ENCODE assay signal across 9 cellular contexts in the genomic region with DNA sequence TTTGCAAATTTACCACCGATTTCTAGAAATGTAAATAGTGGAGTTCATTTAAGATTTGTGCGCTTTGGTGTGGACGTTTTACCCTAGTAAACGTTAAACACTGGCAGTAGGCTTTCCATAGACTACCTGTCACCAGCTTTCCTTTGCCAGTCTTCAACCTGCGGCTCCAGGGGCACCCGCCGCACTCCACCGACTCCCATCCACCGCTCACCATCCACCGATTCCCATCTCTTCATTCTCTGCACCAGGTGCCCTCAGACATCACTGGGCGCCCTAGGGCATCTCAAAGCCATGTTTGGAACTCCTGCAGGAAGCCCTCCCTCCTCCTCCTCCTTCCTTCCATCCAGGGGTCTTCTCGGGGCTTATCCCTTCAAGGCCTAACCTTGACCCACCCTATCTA. TPM values are rescaled to one million over a fixed set of nuclear protein-coding genes. Genes with fewer than 3 reads are reported as not detected.
DNase-seq lines count a peak whose midpoint lies in the region; ATAC-seq and TF ChIP-seq lines count a peak whose summit lies in the region.
"Had no signal": no experiment of that assay in that cellular context is flagged by ENCODE, and none has a peak within 500 bp of the region (broad histone marks: within the 10 kb centered on the region; RNA-seq: fewer than 3 reads in every experiment).

No MANE protein-coding gene starts in this region.

- no peaks in the 10 kb centered on the region; the same call in 2 of the 3 replicates for H3K9me3 Mint-ChIP-seq in GM23338
- H3K9me3 Mint-ChIP-seq in activated naive CD4-positive, alpha-beta T cell treated with anti-CD3 and anti-CD28 coated beads, Interleukin-2, amount 50 U/mL, for 72 hours, result no peaks in the 10 kb centered on the region

- H3K27ac ChIP-seq in 22Rv1 (peak overlapping the region; percentile 13; the same call in 1 of the 2 replicates), GM23338 (ENCODE audit: low read depth) (no peak overlapping the region), mucosa of rectum (ENCODE audit: low read depth in 2 of 2, low read length in 2 of 2) (no peak overlapping the region)

- peaks cover 29% of the 10 kb centered on the region for H3K79me2 ChIP-seq in GM23338 (replicated peaks; ENCODE audit: insufficient read depth)

- DNase-seq in GM23338 (ENCODE audit: low spot score) (no peak), HK-2 (ENCODE audit: unreplicated experiment) (no peak), GM10266 (ENCODE audit: extremely low spot score) (no peak), RPMI8226 (no peak)
- no peak for DNase-seq in activated naive CD4-positive, alpha-beta T cell treated with anti-CD3 and anti-CD28 coated beads, Interleukin-2, amount 50 U/mL, for 72 hours (ENCODE audit: low spot score in 2 of 2)
- DNase-seq: NCI-H187 treated with DMSO at 0.1 percent for 48 hours had no signal

- no peak overlapping the region for H3K9ac ChIP-seq in mucosa of rectum (ENCODE audit: low read depth in 1 of 2, low read length in 2 of 2)

- H3K4me3 ChIP-seq in GM23338 (no peak overlapping the region), mucosa of rectum (ENCODE audit: low read length in 2 of 2) (peak overlapping the region; percentile 97 to 98)

- no peaks in the 10 kb centered on the region for H3K9me2 ChIP-seq in GM23338 (ENCODE audit: insufficient read depth)

- H4K20me1 ChIP-seq in GM23338 (replicated peaks; ENCODE audit: insufficient read depth), result no peaks in the 10 kb centered on the region; the same call in 1 of the 2 replicates

- H3K9me3 ChIP-seq in mucosa of rectum (ENCODE audit: control insufficient read depth in 2 of 2, low read length in 2 of 2), result no peaks in the 10 kb centered on the region

- H3K36me3 ChIP-seq in GM23338 (ENCODE audit: insufficient read depth), result no peaks in the 10 kb centered on the region
- H3K36me3 ChIP-seq in mucosa of rectum (ENCODE audit: control insufficient read depth in 2 of 2, insufficient read depth in 2 of 2, low read length in 2 of 2), result peaks cover 0 to 4% of the 10 kb centered on the region in 2 donors

- H3K27me3 Mint-ChIP-seq in GM23338 (ENCODE audit: insufficient read depth, low read depth, poor library complexity), result peaks cover 11% of the 10 kb centered on the region

- H3K27me3 ChIP-seq in GM23338 (ENCODE audit: insufficient read depth) (no peaks in the 10 kb centered on the region), mucosa of rectum (ENCODE audit: control insufficient read depth in 2 of 2, insufficient read depth in 2 of 2, low read length in 2 of 2) (no peaks in the 10 kb centered on the region)

- peak overlapping the region; percentile 98 for H3K4me3 Mint-ChIP-seq in GM23338

- H3K4me1 ChIP-seq in GM23338 (ENCODE audit: insufficient read depth) (peaks cover 5% of the 10 kb centered on the region; the same call in 1 of the 2 replicates), mucosa of rectum (ENCODE audit: control insufficient read depth in 2 of 2, insufficient read depth in 2 of 2, low read length in 2 of 2) (peaks cover 8 to 16% of the 10 kb centered on the region in 2 donors)

- ATAC-seq in GM23338 (no peak), GM19395 (IDR thresholded peaks at IDR 0.05; ENCODE audit: unreplicated experiment) (no peak)
- ATAC-seq in activated naive CD4-positive, alpha-beta T cell treated with anti-CD3 and anti-CD28 coated beads, Interleukin-2, amount 50 U/mL, for 72 hours, result no peak

- H3K4me2 ChIP-seq in GM23338, result no peak overlapping the region

- no peak overlapping the region for H2AFZ ChIP-seq in GM23338

- no peaks in the 10 kb centered on the region for H3F3A ChIP-seq in GM23338 (replicated peaks; ENCODE audit: low read depth)

- no peak for TF ChIP-seq CTCF in 22Rv1 (IDR thresholded peaks at IDR 0.05)
- no peak for TF ChIP-seq CTCF in GM23338 (conservative IDR thresholded peaks at IDR 0.05; ENCODE audit: low read depth in 2 of 2)
- TF ChIP-seq CTCF in GM10266 (IDR thresholded peaks at IDR 0.05; ENCODE audit: control insufficient read depth, insufficient read depth, low read depth, missing control alignments), result no peak

- H3K4me1 Mint-ChIP-seq in GM23338, result peaks cover 9% of the 10 kb centered on the region; the same call in 2 of the 3 replicates

- H3K27ac Mint-ChIP-seq in GM23338, result no peak overlapping the region; the same call in 1 of the 2 replicates
- H3K27ac Mint-ChIP-seq in activated naive CD4-positive, alpha-beta T cell treated with anti-CD3 and anti-CD28 coated beads, Interleukin-2, amount 50 U/mL, for 72 hours, result peak overlapping the region; percentile 98 to 99

- H3K36me3 Mint-ChIP-seq in GM23338 (ENCODE audit: low read depth), result no peaks in the 10 kb centered on the region
- H3K36me3 Mint-ChIP-seq in activated naive CD4-positive, alpha-beta T cell treated with anti-CD3 and anti-CD28 coated beads, Interleukin-2, amount 50 U/mL, for 72 hours, result peaks cover 8 to 9% of the 10 kb centered on the region in 2 donors

TF ChIP-seq in GM23338, 12 proteins besides CTCF, POLR2A, EP300 and RAD21:
- TF ChIP-seq REST (IDR thresholded peaks at IDR 0.05; ENCODE audit: unreplicated experiment), result no peak
- no peak for TF ChIP-seq ZNF114 (CRISPR knock-in tag; IDR thresholded peaks at IDR 0.05)
- no peak for TF ChIP-seq NANOG (IDR thresholded peaks at IDR 0.05; ENCODE audit: borderline replicate concordance)
- TF ChIP-seq EZH2phosphoT487 (IDR thresholded peaks at IDR 0.05; ENCODE audit: unreplicated experiment), result no peak
- TF ChIP-seq CREB1 (CRISPR knock-in tag; IDR thresholded peaks at IDR 0.05; ENCODE audit: low read depth), result no peak
- no peak for TF ChIP-seq ZNF331 (CRISPR knock-in tag; IDR thresholded peaks at IDR 0.05; ENCODE audit: low read depth)

RNA-seq across cellular contexts. Expression of gene AP5Z1, which starts 1.4 kb away (rescaled TPM):
- 28.8 and 31.2 TPM in 2 replicates for total RNA-seq in GM23338 (2014; rRNA removed; shearing (Covaris generic))
- polyA plus RNA-seq in GM23338 (2016; fragmentation: Nextera tagmentation; extraction: Ambion mirVana), result 16.3 and 16.4 TPM in 2 replicates
- total RNA-seq in activated naive CD4-positive, alpha-beta T cell treated with anti-CD3 and anti-CD28 coated beads, Interleukin-2, amount 50 U/mL, for 72 hours, result 10 to 100 TPM; 35.2 to 39.0 TPM
